8 cellular contexts compared by ENCODE assay signal in the genomic region with DNA sequence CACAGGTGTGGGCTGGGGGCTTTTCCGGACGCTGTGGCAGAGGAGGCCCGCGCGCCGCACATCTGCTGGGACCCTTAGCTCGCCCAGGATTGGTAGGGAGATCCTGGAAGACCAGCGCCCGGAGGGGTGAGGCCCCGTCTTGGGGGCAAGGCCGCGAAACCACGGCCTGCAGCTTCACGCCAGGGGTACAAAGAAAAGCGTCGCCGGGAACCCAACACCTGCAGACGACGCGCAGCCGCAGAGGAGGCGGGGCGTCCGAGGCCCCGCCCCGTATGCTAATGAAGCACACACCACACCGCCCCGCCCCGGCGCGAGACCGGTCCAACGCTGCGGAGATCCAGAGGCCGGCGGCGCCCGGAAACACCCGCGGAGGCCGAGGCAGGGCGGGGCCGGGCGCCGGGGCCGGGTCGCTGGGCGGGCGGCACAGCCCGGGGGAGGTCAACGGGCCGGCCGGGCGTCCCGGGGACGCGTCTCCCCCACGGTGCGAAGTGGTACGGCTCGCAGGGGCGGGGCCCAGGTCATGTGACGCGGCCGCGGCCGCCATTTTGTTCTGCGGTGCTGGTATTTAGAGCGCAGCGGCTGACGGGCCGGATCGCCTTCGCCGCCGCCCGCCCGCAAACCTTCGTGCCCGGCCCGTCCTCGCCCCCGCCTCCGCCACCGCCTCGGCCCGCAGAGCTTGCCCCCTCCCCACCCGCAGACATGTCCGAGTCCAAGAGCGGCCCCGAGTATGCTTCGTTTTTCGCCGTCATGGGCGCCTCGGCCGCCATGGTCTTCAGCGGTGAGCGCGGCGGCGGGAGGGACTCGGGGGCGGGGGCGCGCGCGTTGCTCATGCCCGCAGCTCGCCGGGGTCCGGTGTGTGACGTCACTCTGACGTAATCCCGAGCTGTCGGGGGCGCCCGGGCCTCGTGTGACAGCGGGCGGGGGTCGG. TPM values are rescaled to one million over a fixed set of nuclear protein-coding genes. Genes with fewer than 3 reads are reported as not detected.
DNase-seq lines count a peak whose midpoint lies in the region; ATAC-seq and TF ChIP-seq lines count a peak whose summit lies in the region.

A gene (plus strand): TSS at position 548 of the 928 bp plus-strand sequence. CDS start 152 bp downstream, at position 700.

- H3K4me1 ChIP-seq in adrenal gland (replicated peaks in 1 of 2) (peaks cover 37 to 54% of the 10 kb centered on the region in 2 donors), heart right ventricle (peaks cover 36 to 80% (median 51%) of the 10 kb centered on the region in 9 donors), upper lobe of left lung (peaks cover 47 to 64% (median 57%) of the 10 kb centered on the region in 4 donors)

- H3K9me3 Mint-ChIP-seq in progenitor cell of endocrine pancreas (ENCODE audit: low read depth), result no peaks in the 10 kb centered on the region

- in situ Hi-C loops in GM13976 (cut with MboI; ENCODE audit: low sequenced_read_pairs, unreplicated experiment), result no loop called here

- peak within 1 kb of the TSS; percentile 86 to 97 (median 92) for H3K4me3 ChIP-seq in adrenal gland
- H3K4me3 ChIP-seq in heart right ventricle, result peak within 1 kb of the TSS; percentile 84 to 100 (median 96)
- H3K4me3 ChIP-seq in upper lobe of left lung, result peak within 1 kb of the TSS; percentile 77 to 90 (median 82)

- H3K9me3 ChIP-seq in adrenal gland (replicated peaks in 1 of 3) (no peaks in the 10 kb centered on the region), heart right ventricle (no peaks in the 10 kb centered on the region), upper lobe of left lung (no peaks in the 10 kb centered on the region)

- peak in 1 of 4 donors; percentile 48 for TF ChIP-seq EP300 in upper lobe of left lung (IDR thresholded peaks at IDR 0.05)

- peak; percentile 87 to 91 for TF ChIP-seq POLR2A in adrenal gland (IDR thresholded peaks at IDR 0.05)
- TF ChIP-seq POLR2A in upper lobe of left lung (IDR thresholded peaks at IDR 0.05), result peak; percentile 65 to 96 (median 92)

- peak within 1 kb of the TSS; percentile 100 for H3K27ac Mint-ChIP-seq in progenitor cell of endocrine pancreas

- intact Hi-C loops in adrenal gland (cut with DNase I) (no loop called here), heart right ventricle (cut with DNase I) (no loop called here)

- TF ChIP-seq CTCF in GM13976 (IDR thresholded peaks at IDR 0.05; ENCODE audit: borderline replicate concordance, control extremely low read depth, extremely low read depth, insufficient read depth, missing control alignments) (no peak), adrenal gland (IDR thresholded peaks at IDR 0.05) (peak in 1 of 6 experiments; percentile 11), heart right ventricle (IDR thresholded peaks at IDR 0.05) (no peak), progenitor cell of endocrine pancreas (IDR thresholded peaks at IDR 0.05; ENCODE audit: unreplicated experiment) (no peak), upper lobe of left lung (IDR thresholded peaks at IDR 0.05) (peak in 2 of 6 experiments; percentile 19 to 24)

- peaks cover 2% of the 10 kb centered on the region for H3K36me3 Mint-ChIP-seq in progenitor cell of endocrine pancreas (ENCODE audit: insufficient read depth)

- ATAC-seq in HG02840 (IDR thresholded peaks at IDR 0.05; ENCODE audit: low FRiP score, unreplicated experiment) (peak; percentile 66), heart right ventricle (peak; percentile 82 to 93 (median 88)), upper lobe of left lung (ENCODE audit: low FRiP score in 2 of 2) (peak; percentile 91 to 92)

- no peaks in the 10 kb centered on the region for H3K27me3 Mint-ChIP-seq in progenitor cell of endocrine pancreas

- peak; percentile 98 for DNase-seq in GM13976 (ENCODE audit: low spot score)
- DNase-seq in NCI-H1436 treated with DMSO at 0.1 percent for 48 hours (lab: John Stamatoyannopoulos, UW), result peak; percentile 36
- peak; percentile 84 to 92 (median 85) for DNase-seq in T-helper 1 cell
- peak; percentile 93 to 97 (median 94) for DNase-seq in adrenal gland
- peak; percentile 91 to 94 for DNase-seq in heart right ventricle
- DNase-seq in progenitor cell of endocrine pancreas (ENCODE audit: low spot score, unreplicated experiment), result peak; percentile 88
- DNase-seq in upper lobe of left lung, result peak; percentile 96 to 99

- H3K4me1 Mint-ChIP-seq in progenitor cell of endocrine pancreas (ENCODE audit: low read depth), result peaks cover 36% of the 10 kb centered on the region

- WGBS in adrenal gland, 4 donors, result 1 to 5% (median 2%) methylated on average over 11 to 122 of the region's 122 CpGs
- WGBS in heart right ventricle, 2 donors, result 1% methylated on average over 86 to 122 of the region's 122 CpGs
- 0 to 8% methylated on average over 3 to 28 of the region's 122 CpGs for WGBS in upper lobe of left lung, 2 donors

- peak within 1 kb of the TSS; percentile 87 to 100 (median 99) for H3K27ac ChIP-seq in adrenal gland
- H3K27ac ChIP-seq in heart right ventricle, result peak within 1 kb of the TSS; percentile 80 to 99 (median 96)
- H3K27ac ChIP-seq in upper lobe of left lung, result peak within 1 kb of the TSS; percentile 98 to 100 (median 99)

- H3K27me3 ChIP-seq in adrenal gland (no peaks in the 10 kb centered on the region), heart right ventricle (no peaks in the 10 kb centered on the region), upper lobe of left lung (no peaks in the 10 kb centered on the region)

- no peaks in the 10 kb centered on the region for H3K36me3 ChIP-seq in adrenal gland (replicated peaks in 1 of 2)
- H3K36me3 ChIP-seq in heart right ventricle, result no peaks in the 10 kb centered on the region
- H3K36me3 ChIP-seq in upper lobe of left lung, result no peaks in the 10 kb centered on the region

- H3K4me3 Mint-ChIP-seq in progenitor cell of endocrine pancreas (ENCODE audit: low read depth), result peak within 1 kb of the TSS; percentile 94

RNA-seq across cellular contexts. Expression of the gene that starts here (rescaled TPM):
- 100 to 1,000 TPM in 4 of 8 donors, 10 to 100 TPM in 4; 46.9 to 318 (median 169) TPM for total RNA-seq in adrenal gland
- 100 to 1,000 TPM in 2 of 3 donors, 10 to 100 TPM in 1; 64.4 to 236 (median 172) TPM for polyA plus RNA-seq in adrenal gland
- total RNA-seq in heart right ventricle, result 100 to 1,000 TPM; 104 to 209 (median 130) TPM
- 100 to 1,000 TPM in 1 of 2 donors, 10 to 100 TPM in 1; 58.5 to 243 TPM for polyA plus RNA-seq in heart right ventricle
- 158 and 169 TPM in 2 replicates for total RNA-seq in progenitor cell of endocrine pancreas
- total RNA-seq in upper lobe of left lung, result 100 to 1,000 TPM in 4 of 6 donors, 10 to 100 TPM in 2; 84.9 to 332 (median 164) TPM

Comparison
In these comparisons a context has a peak if more than half of its experiments do, and no peak if none do; other contexts are left out.
1. Peak in every context shown above with its lines: DNase-seq, ATAC-seq, H3K4me3 ChIP-seq and H3K27ac ChIP-seq.
2. DNase-seq: peak in every context shown above with its lines; median percentile 98 in GM13976; 98 in upper lobe of left lung; 94 in adrenal gland; 92 in heart right ventricle; 88 in progenitor cell of endocrine pancreas; 85 in T-helper 1 cell; 36 in NCI-H1436 treated with DMSO at 0.1 percent for 48 hours.